32 cellular contexts compared by ENCODE assay signal in the genomic region with DNA sequence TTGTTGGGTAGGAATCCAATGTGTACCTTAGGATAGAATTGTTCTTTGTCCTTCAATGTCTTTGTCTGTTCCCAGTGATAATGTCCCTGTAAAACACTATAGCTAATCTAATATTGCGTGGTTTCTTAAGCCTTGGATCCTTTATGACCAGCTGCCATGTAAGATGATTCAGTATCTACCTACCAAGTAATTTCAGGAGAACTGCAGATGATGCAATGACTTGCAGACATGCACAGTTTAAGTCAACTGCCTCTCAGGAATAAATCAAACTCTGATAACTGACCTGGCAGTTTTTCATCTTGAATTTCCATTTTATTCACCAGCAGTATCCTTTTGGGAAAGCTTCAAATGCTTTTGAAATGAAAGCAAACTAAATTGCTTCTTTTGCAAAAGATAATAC.
"Had no signal": no experiment of that assay in that cellular context is flagged by ENCODE, and none has a peak within 500 bp of the region (broad histone marks: within the 10 kb centered on the region; RNA-seq: fewer than 3 reads in every experiment).

No MANE protein-coding gene starts in this region.

- H3K27ac Mint-ChIP-seq: activated CD4-positive, alpha-beta T cell treated with anti-CD3 and anti-CD28 coated beads for 36 hours; activated CD8-positive, alpha-beta memory T cell treated with anti-CD3 and anti-CD28 coated beads, Interleukin-2, amount 10 ng/mL, durations not matched to agents 7 days and 5 days; activated CD8-positive, alpha-beta T cell treated with anti-CD3 and anti-CD28 coated beads, Interleukin-2, amount 10 ng/mL, durations not matched to agents 7 days and 5 days; activated naive CD4-positive, alpha-beta T cell treated with anti-CD3 and anti-CD28 coated beads, Interleukin-2, amount 50 U/mL, for 24 hours; activated T-helper 2 cell treated with anti-CD3 and anti-CD28 coated beads, Interferon-gamma antibody, Interleukin-2, Interleukin-4, amounts not matched to agents 10 μg/mL and 5 μg/mL and 100 μg/mL, durations not matched to agents 14 hours and 24 hours and 36 hours; immature natural killer cell; memory B cell; naive thymus-derived CD4-positive, alpha-beta T cell; stimulated activated memory B cell treated with anti-CD40 and anti-IgM and Interleukin-4, amounts not matched to agents 10 μg/mL and 1 μg/mL and 100 μg/mL, for 72 hours; stimulated activated naive CD8-positive, alpha-beta T cell treated with anti-CD3 and anti-CD28 coated beads, Interleukin-15, amount 100 ng/mL, for 72 hours; type B pancreatic cell had no signal

- H3K9me3 ChIP-seq: body of pancreas, gastrocnemius medialis, pancreas, prostate gland, uterus had no signal

- H3K27me3 Mint-ChIP-seq: activated CD4-positive, alpha-beta T cell treated with anti-CD3 and anti-CD28 coated beads for 36 hours; activated CD8-positive, alpha-beta memory T cell treated with anti-CD3 and anti-CD28 coated beads, Interleukin-2, amount 10 ng/mL, durations not matched to agents 7 days and 5 days; memory B cell; stimulated activated memory B cell treated with anti-CD40 and anti-IgM and Interleukin-4, amounts not matched to agents 10 μg/mL and 1 μg/mL and 100 μg/mL, for 72 hours; stimulated activated naive CD8-positive, alpha-beta T cell treated with anti-CD3 and anti-CD28 coated beads, Interleukin-15, amount 100 ng/mL, for 72 hours; type B pancreatic cell had no signal

- H3K4me1 Mint-ChIP-seq: activated CD4-positive, alpha-beta T cell treated with anti-CD3 and anti-CD28 coated beads for 36 hours; activated CD8-positive, alpha-beta memory T cell treated with anti-CD3 and anti-CD28 coated beads, Interleukin-2, amount 10 ng/mL, durations not matched to agents 7 days and 5 days; activated naive CD4-positive, alpha-beta T cell treated with anti-CD3 and anti-CD28 coated beads, Interleukin-2, amount 50 U/mL, for 24 hours; immature natural killer cell; memory B cell; naive thymus-derived CD4-positive, alpha-beta T cell; neural crest cell; stimulated activated memory B cell treated with anti-CD40 and anti-IgM and Interleukin-4, amounts not matched to agents 10 μg/mL and 1 μg/mL and 100 μg/mL, for 72 hours; stimulated activated naive CD8-positive, alpha-beta T cell treated with anti-CD3 and anti-CD28 coated beads, Interleukin-15, amount 100 ng/mL, for 72 hours had no signal

- H3K4me1 ChIP-seq: body of pancreas, esophagus muscularis mucosa, gastrocnemius medialis, pancreas, prostate gland, uterus had no signal

- H3K4me3 Mint-ChIP-seq: activated CD4-positive, alpha-beta T cell treated with anti-CD3 and anti-CD28 coated beads for 36 hours; activated CD8-positive, alpha-beta memory T cell treated with anti-CD3 and anti-CD28 coated beads, Interleukin-2, amount 10 ng/mL, durations not matched to agents 7 days and 5 days; activated CD8-positive, alpha-beta T cell treated with anti-CD3 and anti-CD28 coated beads, Interleukin-2, amount 10 ng/mL, durations not matched to agents 7 days and 5 days; activated naive CD4-positive, alpha-beta T cell treated with anti-CD3 and anti-CD28 coated beads, Interleukin-2, amount 50 U/mL, for 24 hours; immature natural killer cell; memory B cell; naive thymus-derived CD4-positive, alpha-beta T cell; neural crest cell; stimulated activated memory B cell treated with anti-CD40 and anti-IgM and Interleukin-4, amounts not matched to agents 10 μg/mL and 1 μg/mL and 100 μg/mL, for 72 hours; stimulated activated naive CD8-positive, alpha-beta T cell treated with anti-CD3 and anti-CD28 coated beads, Interleukin-15, amount 100 ng/mL, for 72 hours; type B pancreatic cell had no signal

- H3K27me3 ChIP-seq: body of pancreas, esophagus muscularis mucosa, gastrocnemius medialis, pancreas, uterus had no signal

- H3K27ac ChIP-seq: body of pancreas, esophagus muscularis mucosa, gastrocnemius medialis, pancreas, prostate gland, uterus had no signal

- ATAC-seq: activated CD4-positive, alpha-beta T cell treated with anti-CD3 and anti-CD28 coated beads for 36 hours; activated CD8-positive, alpha-beta memory T cell treated with anti-CD3 and anti-CD28 coated beads, Interleukin-2, amount 10 ng/mL, durations not matched to agents 7 days and 5 days; activated CD8-positive, alpha-beta T cell treated with anti-CD3 and anti-CD28 coated beads, Interleukin-2, amount 10 ng/mL, durations not matched to agents 7 days and 5 days; body of pancreas; gastrocnemius medialis; naive thymus-derived CD4-positive, alpha-beta T cell; pancreas; sciatic nerve; stimulated activated memory B cell treated with anti-CD40 and anti-IgM and Interleukin-4, amounts not matched to agents 10 μg/mL and 1 μg/mL and 100 μg/mL, for 72 hours; stimulated activated naive CD8-positive, alpha-beta T cell treated with anti-CD3 and anti-CD28 coated beads, Interleukin-15, amount 100 ng/mL, for 72 hours had no signal

- H3K36me3 Mint-ChIP-seq: activated CD8-positive, alpha-beta memory T cell treated with anti-CD3 and anti-CD28 coated beads, Interleukin-2, amount 10 ng/mL, durations not matched to agents 7 days and 5 days; activated naive CD4-positive, alpha-beta T cell treated with anti-CD3 and anti-CD28 coated beads, Interleukin-2, amount 50 U/mL, for 24 hours; immature natural killer cell; memory B cell; naive thymus-derived CD4-positive, alpha-beta T cell; stimulated activated memory B cell treated with anti-CD40 and anti-IgM and Interleukin-4, amounts not matched to agents 10 μg/mL and 1 μg/mL and 100 μg/mL, for 72 hours; type B pancreatic cell had no signal

- H3K4me3 ChIP-seq: body of pancreas, esophagus muscularis mucosa, gastrocnemius medialis, pancreas, prostate gland, smooth muscle cell, uterus had no signal

- H3K9me3 Mint-ChIP-seq: activated naive CD4-positive, alpha-beta T cell treated with anti-CD3 and anti-CD28 coated beads, Interleukin-2, amount 50 U/mL, for 24 hours; activated T-helper 2 cell treated with anti-CD3 and anti-CD28 coated beads, Interferon-gamma antibody, Interleukin-2, Interleukin-4, amounts not matched to agents 10 μg/mL and 5 μg/mL and 100 μg/mL, durations not matched to agents 14 hours and 24 hours and 36 hours; type B pancreatic cell had no signal

- H3K36me3 ChIP-seq: esophagus muscularis mucosa, gastrocnemius medialis, pancreas, prostate gland, uterus had no signal

- H3K4me2 ChIP-seq: smooth muscle cell had no signal

- DNase-seq: activated CD4-positive, alpha-beta T cell treated with anti-CD3 and anti-CD28 coated beads for 36 hours; activated CD4-positive, CD25-positive, alpha-beta regulatory T cell; activated CD8-positive, alpha-beta memory T cell treated with anti-CD3 and anti-CD28 coated beads, Interleukin-2, amount 10 ng/mL, durations not matched to agents 7 days and 5 days; activated CD8-positive, alpha-beta T cell treated with anti-CD3 and anti-CD28 coated beads, Interleukin-2, amount 10 ng/mL, durations not matched to agents 7 days and 5 days; activated T-cell treated with anti-CD3 and anti-CD28 coated beads, Interleukin-2, amount 50 U/mL, for 48 hours; aorta; body of pancreas; caudate nucleus; gastrocnemius medialis; hippocampal formation; immature natural killer cell; midbrain; naive thymus-derived CD4-positive, alpha-beta T cell; nucleus accumbens; pancreas; retina; stimulated activated CD4-positive, alpha-beta T cell treated with anti-CD3 and anti-CD28 coated beads, Interleukin-1b, Interleukin-23, amount 100 ng/mL, for 48 hours; stimulated activated CD4-positive, alpha-beta T cell treated with anti-CD3 and anti-CD28 coated beads, Interleukin-4, amount 100 ng/mL, for 4 hours; stimulated activated CD8-positive, alpha-beta memory T cell treated with anti-CD3 and anti-CD28 coated beads, Interleukin-4, amount 100 ng/mL, for 48 hours; stimulated activated naive CD8-positive, alpha-beta T cell treated with anti-CD3 and anti-CD28 coated beads, Interleukin-15, amount 100 ng/mL, for 72 hours; substantia nigra; uterus had no signal
